Comparison of ENCODE assay signal across 17 cellular contexts in the genomic region with DNA sequence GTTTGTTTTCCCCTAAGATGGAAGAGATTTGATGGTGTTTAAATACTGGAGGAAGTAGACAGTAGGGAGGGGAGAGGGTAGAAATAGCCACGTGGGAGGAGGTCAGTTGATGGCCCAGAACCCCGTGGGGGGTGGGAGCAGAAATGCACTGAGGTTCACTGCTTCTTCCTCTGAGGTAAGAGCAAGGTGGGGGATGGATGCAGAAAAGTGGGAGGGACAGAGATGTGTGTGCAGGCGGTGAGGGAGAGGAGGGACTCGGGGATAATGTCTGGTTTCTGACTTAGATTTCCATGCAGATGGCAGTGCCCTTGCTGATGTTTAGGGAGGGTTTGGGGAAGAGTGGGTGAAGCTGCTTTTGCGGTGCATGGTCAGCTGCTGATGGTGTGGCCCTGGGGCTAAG.
DNase-seq lines count a peak whose midpoint lies in the region; ATAC-seq and TF ChIP-seq lines count a peak whose summit lies in the region.
"Had no signal": no experiment of that assay in that cellular context is flagged by ENCODE, and none has a peak within 500 bp of the region (broad histone marks: within the 10 kb centered on the region; RNA-seq: fewer than 3 reads in every experiment).

No MANE protein-coding gene starts in this region.

- no peak for ATAC-seq in upper lobe of right lung
- ATAC-seq in HG03571 (IDR thresholded peaks at IDR 0.05; ENCODE audit: unreplicated experiment), result no peak
- ATAC-seq in stimulated activated naive CD8-positive, alpha-beta T cell treated with anti-CD3 and anti-CD28 coated beads, Interleukin-15, Interleukin-2, amounts not matched to agents 100 U/mL and 50 U/mL, for 24 hours, result no peak

- H3K9me3 ChIP-seq in HEK293 (ENCODE audit: control insufficient read depth, insufficient read depth, low read depth, low read length) (no peaks in the 10 kb centered on the region), upper lobe of right lung (no peaks in the 10 kb centered on the region)
- H3K9me3 ChIP-seq: HAP-1 had no signal

- CTCF ChIA-PET in HEK293 (lab: Yijun Ruan, JAX), result interaction anchor here (1.0 kb wide), 1 partner anchor 51 kb away, joined by 3 read pairs; no protein-coding TSS in a partner anchor

- H3K4me1 ChIP-seq in HEK293 (ENCODE audit: control insufficient read depth, insufficient read depth, low read length) (no peaks in the 10 kb centered on the region), upper lobe of right lung (peaks cover 7% of the 10 kb centered on the region)
- H3K4me1 ChIP-seq: BLaER1, HAP-1 had no signal

- no peak overlapping the region for H3K4me3 ChIP-seq in HEK293 (ENCODE audit: low read depth, low read length)
- H3K4me3 ChIP-seq in choroid plexus epithelial cell (ENCODE audit: low read depth, low read length), result no peak overlapping the region
- H3K4me3 ChIP-seq in upper lobe of right lung, result no peak overlapping the region
- H3K4me3 ChIP-seq: BLaER1, HAP-1, PC-9 had no signal

- intact Hi-C loops in upper lobe of right lung (cut with DNase I), result no loop called here

- POLR2A ChIA-PET in HEK293 (lab: Yijun Ruan, JAX), result no interaction called here

- no peak overlapping the region for H3K27ac ChIP-seq in HEK293 (ENCODE audit: extremely low read depth, low read depth, low read length)
- H3K27ac ChIP-seq in upper lobe of right lung, result peak overlapping the region; percentile 51
- H3K27ac ChIP-seq: BLaER1, PC-9 had no signal

- no peaks in the 10 kb centered on the region for H3K36me3 ChIP-seq in HEK293 (ENCODE audit: control insufficient read depth in 2 of 2, insufficient read depth in 1 of 2, low read length in 2 of 2)
- no peaks in the 10 kb centered on the region for H3K36me3 ChIP-seq in upper lobe of right lung
- H3K36me3 ChIP-seq: HAP-1 had no signal

- H3K27me3 ChIP-seq in upper lobe of right lung, result no peaks in the 10 kb centered on the region
- H3K27me3 ChIP-seq: BLaER1 had no signal

- TF ChIP-seq CTCF in HEK293 (tag by site-specific recombination; IDR thresholded peaks at IDR 0.05), result no peak
- TF ChIP-seq CTCF in choroid plexus epithelial cell (conservative IDR thresholded peaks at IDR 0.05; ENCODE audit: low read depth, low read length), result no peak
- no peak for TF ChIP-seq CTCF in upper lobe of right lung (IDR thresholded peaks at IDR 0.05)

- DNase-seq in choroid plexus epithelial cell (ENCODE audit: low read depth) (peak; percentile 59), left kidney (ENCODE audit: low read depth, low spot score) (peak; percentile 52), upper lobe of right lung (no peak), amygdala (lab: John Stamatoyannopoulos, UW) (no peak)
- DNase-seq in stimulated activated naive CD8-positive, alpha-beta T cell treated with anti-CD3 and anti-CD28 coated beads, Interleukin-15, Interleukin-2, amounts not matched to agents 100 U/mL and 50 U/mL, for 24 hours, result no peak
- DNase-seq: CD8-positive, alpha-beta memory T cell; DMS 273 treated with DMSO at 0.1 percent for 48 hours; MV-4-11; NCI-H1436; NCI-H2081 treated with DMSO at 0.1 percent for 48 hours; NCI-H345; NCI-H526 treated with DMSO at 0.1 percent for 48 hours; PC-9 had no signal

TF ChIP-seq in HEK293, 187 proteins besides CTCF, POLR2A, EP300 and RAD21:
- TF ChIP-seq ZFHX2 (tag by site-specific recombination; conservative IDR thresholded peaks at IDR 0.05) (0 out of 2 replicates have a peak, but pooled peaks have one; percentile 12), EGR2 (tag by site-specific recombination; IDR thresholded peaks at IDR 0.05; ENCODE audit: low read depth) (0 out of 2 replicates have a peak, but pooled peaks have one; percentile 15), ZNF184 (tag by site-specific recombination; IDR thresholded peaks at IDR 0.05) (no peak)

Comparison
In these comparisons a context has a peak if more than half of its experiments do, and no peak if none do; other contexts are left out.
1. DNase-seq: peak in choroid plexus epithelial cell (single experiment) and left kidney (single experiment); none in upper lobe of right lung (single experiment), amygdala (0 of 56) and stimulated activated naive CD8-positive, alpha-beta T cell treated with anti-CD3 and anti-CD28 coated beads, Interleukin-15, Interleukin-2, amounts not matched to agents 100 U/mL and 50 U/mL, for 24 hours (single experiment).